Comparison of ENCODE assay signal across 1 cellular context in genomic region chr14:81268016-81268416, GRCh38.
TF ChIP-seq lines count a peak whose summit lies in the region.

No MANE protein-coding gene starts in this region.

TF ChIP-seq in HepG2, 621 proteins besides CTCF, POLR2A, EP300 and RAD21:
- no peak for TF ChIP-seq SNAPC4 (CRISPR knock-in tag; IDR thresholded peaks at IDR 0.05)
- TF ChIP-seq PATZ1 (CRISPR knock-in tag; IDR thresholded peaks at IDR 0.05) = no peak
- TF ChIP-seq THAP11 (CRISPR knock-in tag; IDR thresholded peaks at IDR 0.05) = no peak
- TF ChIP-seq ZBTB4 (CRISPR knock-in tag; IDR thresholded peaks at IDR 0.05; ENCODE audit: borderline replicate concordance) = no peak
- no peak for TF ChIP-seq TCF12 (IDR thresholded peaks at IDR 0.05)
- no peak for TF ChIP-seq TCF12 (CRISPR knock-in tag; IDR thresholded peaks at IDR 0.05)
- TF ChIP-seq PAX8 (CRISPR knock-in tag; IDR thresholded peaks at IDR 0.05; ENCODE audit: borderline replicate concordance) = no peak
- no peak for TF ChIP-seq ZKSCAN5 (CRISPR knock-in tag; IDR thresholded peaks at IDR 0.05)
- no peak for TF ChIP-seq ZBTB46 (CRISPR knock-in tag; IDR thresholded peaks at IDR 0.05; ENCODE audit: borderline replicate concordance)
